In genomic region chr21:46097826-46098286, GRCh38 we compare ENCODE assay signal across 8 cellular contexts. TPM values are rescaled to one million over a fixed set of nuclear protein-coding genes. Genes with fewer than 3 reads are reported as not detected.
DNase-seq lines count a peak whose midpoint lies in the region; ATAC-seq and TF ChIP-seq lines count a peak whose summit lies in the region.

Gene COL6A2, plus strand, starts transcription at chr21:46098112.

- H3K4me1 ChIP-seq in A673 (ENCODE audit: insufficient read depth, low read length, poor library complexity, severe bottlenecking) (no peaks in the 10 kb centered on the region), duodenal mucosa (ENCODE audit: control insufficient read depth in 1 of 2, insufficient read depth in 2 of 2, low read length in 2 of 2) (peaks cover 0 to 15% of the 10 kb centered on the region in 2 donors)

- H3K36me3 ChIP-seq in A673 (ENCODE audit: insufficient read depth, low read length, poor library complexity, severe bottlenecking) (no peaks in the 10 kb centered on the region), duodenal mucosa (ENCODE audit: control insufficient read depth in 1 of 2, insufficient read depth in 2 of 2, low read length in 2 of 2) (no peaks in the 10 kb centered on the region)

- H3K4me1 Mint-ChIP-seq in memory B cell (no peaks in the 10 kb centered on the region), CD14-positive monocyte (no peaks in the 10 kb centered on the region)

- H3K9me3 Mint-ChIP-seq in memory B cell (peaks cover 9% of the 10 kb centered on the region), CD14-positive monocyte (peaks cover 3 to 25% (median 18%) of the 10 kb centered on the region in 7 donors)

- CTCF ChIA-PET in A673 (lab: Charles Lee), result no interaction called here

- peak within 1 kb of the TSS in 1 of 2 donors; percentile 32 for H3K9ac ChIP-seq in duodenal mucosa (ENCODE audit: low read depth in 1 of 2, low read length in 2 of 2)

- peak; percentile 54 for DNase-seq in A673 (ENCODE audit: low spot score)
- DNase-seq in HK-2 (ENCODE audit: unreplicated experiment), result peak; percentile 53
- peak; percentile 61 for DNase-seq in activated CD4-positive, alpha-beta T cell treated with anti-CD3 and anti-CD28 coated beads, Interleukin-2, amount 50 U/mL, for 48 hours
- DNase-seq in memory B cell (ENCODE audit: low spot score in 2 of 2), result no peak
- DNase-seq in stimulated activated CD8-positive, alpha-beta memory T cell treated with anti-CD3 and anti-CD28 coated beads, Interleukin-15, amount 100 ng/mL, for 1 hour (ENCODE audit: low read depth), result peak; percentile 11
- no peak for DNase-seq in CD14-positive monocyte (ENCODE audit: low spot score)
- DNase-seq in medulla oblongata (ENCODE audit: extremely low spot score), result no peak

- H3K27me3 Mint-ChIP-seq in memory B cell (peaks cover 25% of the 10 kb centered on the region), CD14-positive monocyte (ENCODE audit: low read depth in 3 of 3) (peaks cover 40 to 58% (median 51%) of the 10 kb centered on the region in 3 donors)

- 0 out of 2 replicates have a peak, but pooled peaks have one; percentile 21 for TF ChIP-seq CTCF in A673 (conservative IDR thresholded peaks at IDR 0.05; ENCODE audit: low read depth, low read length)
- TF ChIP-seq CTCF in CD14-positive monocyte (IDR thresholded peaks at IDR 0.05), result no peak

- H3K36me3 Mint-ChIP-seq in memory B cell (peaks cover 3% of the 10 kb centered on the region), CD14-positive monocyte (no peaks in the 10 kb centered on the region)

- H3K27ac ChIP-seq in A673 (ENCODE audit: low read depth, low read length, poor library complexity, severe bottlenecking) (no peak within 1 kb of the TSS), duodenal mucosa (ENCODE audit: low read depth, low read length) (peak within 1 kb of the TSS; percentile 73)

- POLR2A ChIA-PET in A673 (lab: Charles Lee; ENCODE audit: low non-redundant PET), result no interaction called here

- H3K4me3 ChIP-seq in A673 (ENCODE audit: low read depth, low read length, poor library complexity, severe bottlenecking), result peak within 1 kb of the TSS; percentile 59
- H3K4me3 ChIP-seq in duodenal mucosa (ENCODE audit: low read depth in 1 of 2, low read length in 2 of 2), result peak within 1 kb of the TSS; percentile 40 to 50

- peak; percentile 59 for ATAC-seq in memory B cell (ENCODE audit: low read depth)

- no peak within 1 kb of the TSS for H3K27ac Mint-ChIP-seq in memory B cell
- H3K27ac Mint-ChIP-seq in CD14-positive monocyte, result no peak within 1 kb of the TSS

- intact Hi-C loops in A673 (cut with micrococcal nuclease; ENCODE audit: unreplicated experiment) (loop anchor here (2.0 kb wide), 1 partner anchor 125 kb away; no protein-coding TSS in a partner anchor), CD14-positive monocyte (cut with micrococcal nuclease) (no loop called here)

- peaks cover 10% of the 10 kb centered on the region for H3K9me3 ChIP-seq in A673 (ENCODE audit: low read depth, low read length, poor library complexity, severe bottlenecking)
- H3K9me3 ChIP-seq in duodenal mucosa (ENCODE audit: control insufficient read depth in 1 of 2, low read length in 2 of 2), result peaks cover 3 to 7% of the 10 kb centered on the region in 2 donors

- H3K27me3 ChIP-seq in A673 (replicated peaks; ENCODE audit: insufficient read depth, low read depth, low read length, poor library complexity) (peaks cover 2% of the 10 kb centered on the region), duodenal mucosa (ENCODE audit: control insufficient read depth in 1 of 2, insufficient read depth in 2 of 2, low read length in 2 of 2) (peaks cover 10 to 14% of the 10 kb centered on the region in 2 donors)

- H3K4me3 Mint-ChIP-seq in memory B cell (peak within 1 kb of the TSS; percentile 25), CD14-positive monocyte (peak within 1 kb of the TSS in 1 of 2 donors; percentile 70)

- BruUV-seq in A673 (replicated peaks; lab: Mats Ljungman, UMichigan), result no TSS peak

RNA-seq across cellular contexts. Expression of gene COL6A2, which starts in this region (rescaled TPM):
- total RNA-seq in A673 (2021), result 15.0 and 29.0 TPM in 2 replicates
- not detected for polyA plus RNA-seq in CD14-positive monocyte

Comparison
In these comparisons a context has a peak if more than half of its experiments do, and no peak if none do; other contexts are left out.
1. DNase-seq: peak in A673 (single experiment), HK-2 (single experiment), activated CD4-positive, alpha-beta T cell treated with anti-CD3 and anti-CD28 coated beads, Interleukin-2, amount 50 U/mL, for 48 hours (2 of 2) and stimulated activated CD8-positive, alpha-beta memory T cell treated with anti-CD3 and anti-CD28 coated beads, Interleukin-15, amount 100 ng/mL, for 1 hour (single experiment); none in memory B cell (0 of 2), CD14-positive monocyte (single experiment) and medulla oblongata (single experiment).